8 cellular contexts compared by ENCODE assay signal in the genomic region with DNA sequence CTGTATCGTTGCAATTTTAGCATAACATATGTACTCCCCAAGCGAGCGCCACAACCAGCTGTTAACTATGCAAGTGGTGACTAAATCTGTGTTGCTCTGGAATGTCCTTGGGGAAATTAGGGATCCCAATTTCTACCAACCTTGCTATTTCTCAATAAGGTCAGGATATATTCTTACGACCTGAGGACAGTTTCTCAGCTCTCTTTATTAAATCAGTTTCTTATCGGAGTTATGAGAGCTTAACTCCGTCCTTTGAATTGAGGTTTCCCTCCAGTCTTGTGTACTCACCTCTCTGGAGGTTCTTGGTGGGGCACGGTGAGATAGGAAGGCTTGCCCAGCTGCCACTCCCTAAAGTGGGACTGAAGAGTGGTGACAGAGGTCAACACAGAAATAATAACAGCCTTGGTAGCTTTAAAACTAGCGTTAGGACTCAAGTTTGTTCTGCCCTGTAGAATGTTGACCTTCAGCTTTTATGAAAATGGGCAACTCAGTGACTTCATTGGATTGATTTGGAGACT. TPM values are rescaled to one million over a fixed set of nuclear protein-coding genes. Genes with fewer than 3 reads are reported as not detected.
DNase-seq lines count a peak whose midpoint lies in the region; ATAC-seq lines count a peak whose summit lies in the region.

No MANE protein-coding gene starts in this region.

- H3K4me3 ChIP-seq in thymus (ENCODE audit: low read length), result peak overlapping the region; percentile 76

- peaks cover 27% of the 10 kb centered on the region for H3K36me3 ChIP-seq in thymus (ENCODE audit: control insufficient read depth, insufficient read depth)

- no peaks in the 10 kb centered on the region for H3K27me3 ChIP-seq in thymus (ENCODE audit: control insufficient read depth, insufficient read depth)

- peaks cover 26% of the 10 kb centered on the region for H3K4me1 Mint-ChIP-seq in activated T-cell treated with anti-CD3 and anti-CD28 coated beads, Interleukin-2, amount 50 U/mL, for 4 hours (ENCODE audit: low read depth)
- H3K4me1 Mint-ChIP-seq in activated naive CD8-positive, alpha-beta T cell treated with anti-CD3 and anti-CD28 coated beads for 36 hours, result peaks cover 39% of the 10 kb centered on the region

- peaks cover 43% of the 10 kb centered on the region for H3K36me3 Mint-ChIP-seq in activated T-cell treated with anti-CD3 and anti-CD28 coated beads, Interleukin-2, amount 50 U/mL, for 4 hours (ENCODE audit: insufficient read depth)
- peaks cover 56% of the 10 kb centered on the region for H3K36me3 Mint-ChIP-seq in activated naive CD8-positive, alpha-beta T cell treated with anti-CD3 and anti-CD28 coated beads for 36 hours

- peaks cover 17% of the 10 kb centered on the region for H3K4me1 ChIP-seq in thymus (ENCODE audit: control insufficient read depth, insufficient read depth, low read length)

- no peaks in the 10 kb centered on the region for H3K27me3 Mint-ChIP-seq in activated T-cell treated with anti-CD3 and anti-CD28 coated beads, Interleukin-2, amount 50 U/mL, for 4 hours (ENCODE audit: low read depth)
- H3K27me3 Mint-ChIP-seq in activated naive CD8-positive, alpha-beta T cell treated with anti-CD3 and anti-CD28 coated beads for 36 hours, result peaks cover 19% of the 10 kb centered on the region

- ATAC-seq in activated T-cell treated with anti-CD3 and anti-CD28 coated beads, Interleukin-2, amount 50 U/mL, for 4 hours, result no peak

- DNase-seq in activated T-cell treated with anti-CD3 and anti-CD28 coated beads, Interleukin-2, amount 50 U/mL, for 4 hours, result no peak
- DNase-seq in activated T-cell treated with anti-CD3 and anti-CD28 coated beads for 4 hours, result no peak
- no peak for DNase-seq in activated naive CD8-positive, alpha-beta T cell treated with anti-CD3 and anti-CD28 coated beads for 36 hours
- peak; percentile 18 for DNase-seq in kidney tubule cell (ENCODE audit: low spot score)
- DNase-seq in SK-N-DZ (ENCODE audit: low spot score), result no peak
- no peak for DNase-seq in mucosa of gallbladder (ENCODE audit: low spot score)
- DNase-seq in ACHN, result no peak

- WGBS in thymus, result 14% methylated on average over 8 of the region's 8 CpGs

- H3K27ac ChIP-seq in thymus (ENCODE audit: low read depth), result peak overlapping the region; percentile 89

- no peaks in the 10 kb centered on the region for H3K9me3 Mint-ChIP-seq in activated T-cell treated with anti-CD3 and anti-CD28 coated beads, Interleukin-2, amount 50 U/mL, for 4 hours
- H3K9me3 Mint-ChIP-seq in activated naive CD8-positive, alpha-beta T cell treated with anti-CD3 and anti-CD28 coated beads for 36 hours, result peaks cover 3% of the 10 kb centered on the region

- in situ Hi-C loops in ACHN (cut with HindIII; ENCODE audit: low pct_ligation_motif_present, low pct_unique_long_range_greater_than_20kb, low sequenced_read_pairs), result no loop called here

- peak overlapping the region; percentile 90 for H3K4me3 Mint-ChIP-seq in activated T-cell treated with anti-CD3 and anti-CD28 coated beads, Interleukin-2, amount 50 U/mL, for 4 hours
- peak overlapping the region; percentile 97 for H3K4me3 Mint-ChIP-seq in activated naive CD8-positive, alpha-beta T cell treated with anti-CD3 and anti-CD28 coated beads for 36 hours

- H3K9me3 ChIP-seq in thymus (ENCODE audit: control insufficient read depth), result no peaks in the 10 kb centered on the region

- H3K27ac Mint-ChIP-seq in activated naive CD8-positive, alpha-beta T cell treated with anti-CD3 and anti-CD28 coated beads for 36 hours, result peak overlapping the region; percentile 99

RNA-seq across cellular contexts. Expression of a gene that starts 0.7 kb away (rescaled TPM):
- total RNA-seq in activated T-cell treated with anti-CD3 and anti-CD28 coated beads, Interleukin-2, amount 50 U/mL, for 4 hours, result 100 to 1,000 TPM in 2 of 3 donors, 10 to 100 TPM in 1; 98.6 to 108 (median 103) TPM
- 100 to 1,000 TPM; 113 to 116 TPM for total RNA-seq in activated naive CD8-positive, alpha-beta T cell treated with anti-CD3 and anti-CD28 coated beads for 36 hours
- 48.9 TPM for polyA plus RNA-seq in thymus
- polyA plus RNA-seq in SK-N-DZ (2014; cell fraction: cytosol; rRNA removed), result 109 and 123 TPM in 2 replicates
- polyA plus RNA-seq in SK-N-DZ (2014; cell fraction: nucleus; rRNA removed), result 19.2 and 32.6 TPM in 2 replicates
- 45.2 TPM for total RNA-seq in mucosa of gallbladder

RNA-seq across cellular contexts. Expression of a gene that starts 1.3 kb away (rescaled TPM):
- total RNA-seq in activated T-cell treated with anti-CD3 and anti-CD28 coated beads, Interleukin-2, amount 50 U/mL, for 4 hours, result 100 to 1,000 TPM; 102 to 106 (median 106) TPM
- total RNA-seq in activated naive CD8-positive, alpha-beta T cell treated with anti-CD3 and anti-CD28 coated beads for 36 hours, result 10 to 100 TPM; 80.5 to 84.6 TPM
- polyA plus RNA-seq in thymus, result 24.9 TPM
- polyA plus RNA-seq in SK-N-DZ (2014; cell fraction: cytosol; rRNA removed), result 20.8 and 27.2 TPM in 2 replicates
- polyA plus RNA-seq in SK-N-DZ (2014; cell fraction: nucleus; rRNA removed), result 31.9 and 45.8 TPM in 2 replicates
- 95.6 TPM for total RNA-seq in mucosa of gallbladder

RNA-seq across cellular contexts. Expression of a gene that starts 8.3 kb away (rescaled TPM):
- total RNA-seq in activated T-cell treated with anti-CD3 and anti-CD28 coated beads, Interleukin-2, amount 50 U/mL, for 4 hours, result 10 to 100 TPM in 1 of 3 donors, 1 to 10 TPM in 2; 5.9 to 10.3 (median 9.5) TPM
- total RNA-seq in activated naive CD8-positive, alpha-beta T cell treated with anti-CD3 and anti-CD28 coated beads for 36 hours, result 1 to 10 TPM; 8.5 to 8.6 TPM
- polyA plus RNA-seq in thymus, result 7.5 TPM
- polyA plus RNA-seq in SK-N-DZ (2014; cell fraction: cytosol; rRNA removed), result 12.6 and 14.2 TPM in 2 replicates
- 32.5 and 75.5 TPM in 2 replicates for polyA plus RNA-seq in SK-N-DZ (2014; cell fraction: nucleus; rRNA removed)
- 23.5 TPM for total RNA-seq in mucosa of gallbladder

RNA-seq across cellular contexts. Expression of a gene that starts 28.6 kb away (rescaled TPM):
- total RNA-seq in activated T-cell treated with anti-CD3 and anti-CD28 coated beads, Interleukin-2, amount 50 U/mL, for 4 hours, result 10 to 100 TPM; 34.7 to 36.7 (median 36.6) TPM
- total RNA-seq in activated naive CD8-positive, alpha-beta T cell treated with anti-CD3 and anti-CD28 coated beads for 36 hours, result 10 to 100 TPM; 35.8 to 37.1 TPM
- polyA plus RNA-seq in thymus, result 24.0 TPM
- 10.5 and 11.0 TPM in 2 replicates for polyA plus RNA-seq in SK-N-DZ (2014; cell fraction: cytosol; rRNA removed)
- 23.2 and 46.9 TPM in 2 replicates for polyA plus RNA-seq in SK-N-DZ (2014; cell fraction: nucleus; rRNA removed)
- total RNA-seq in mucosa of gallbladder, result 30.3 TPM

RNA-seq across cellular contexts. Expression of a gene that starts 47.1 kb away (rescaled TPM):
- total RNA-seq in activated T-cell treated with anti-CD3 and anti-CD28 coated beads, Interleukin-2, amount 50 U/mL, for 4 hours, result 100 to 1,000 TPM; 167 to 181 (median 181) TPM
- total RNA-seq in activated naive CD8-positive, alpha-beta T cell treated with anti-CD3 and anti-CD28 coated beads for 36 hours, result 100 to 1,000 TPM; 122 TPM
- polyA plus RNA-seq in thymus, result 23.5 TPM
- polyA plus RNA-seq in SK-N-DZ (2014; cell fraction: cytosol; rRNA removed), result 36.0 and 46.5 TPM in 2 replicates
- polyA plus RNA-seq in SK-N-DZ (2014; cell fraction: nucleus; rRNA removed), result 49.0 and 49.4 TPM in 2 replicates
- total RNA-seq in mucosa of gallbladder, result 48.7 TPM
